8 cellular contexts compared by ENCODE assay signal in genomic region chr3:112560330-112560729, GRCh38. TPM values are rescaled to one million over a fixed set of nuclear protein-coding genes. Genes with fewer than 3 reads are reported as not detected.
DNase-seq lines count a peak whose midpoint lies in the region; ATAC-seq and TF ChIP-seq lines count a peak whose summit lies in the region.

No MANE protein-coding gene starts in this region.

- H3K27ac ChIP-seq in KOPT-K1 (ENCODE audit: low read depth, low read length, poor library complexity, severe bottlenecking): peak overlapping the region; percentile 86

- no peaks in the 10 kb centered on the region for H3K27me3 Mint-ChIP-seq in naive B cell

- peaks cover 42 to 63% (median 59%) of the 10 kb centered on the region in 3 donors for H3K4me1 Mint-ChIP-seq in naive B cell

- peaks cover 20% of the 10 kb centered on the region for H3K36me3 ChIP-seq in KOPT-K1 (ENCODE audit: insufficient read depth, low read length)

- DNase-seq in AG10803 (ENCODE audit: low read depth) (no peak), choroid plexus epithelial cell (ENCODE audit: low read depth) (peak; percentile 43), naive B cell (no peak)

- H3K4me3 Mint-ChIP-seq in naive B cell: peak overlapping the region; percentile 92 to 100 (median 99)

- TF ChIP-seq CTCF in AG10803 (conservative IDR thresholded peaks at IDR 0.05; ENCODE audit: low read length) (no peak), choroid plexus epithelial cell (conservative IDR thresholded peaks at IDR 0.05; ENCODE audit: low read depth, low read length) (no peak)

- H3K9me3 Mint-ChIP-seq in naive B cell: no peaks in the 10 kb centered on the region

- H3K4me3 ChIP-seq in AG10803 (ENCODE audit: low read length) (peak overlapping the region; percentile 80), choroid plexus epithelial cell (ENCODE audit: low read depth, low read length) (peak overlapping the region; percentile 100)

- no peak for ATAC-seq in naive B cell (ENCODE audit: low read depth in 2 of 2)
- no peak for ATAC-seq in HG02798 (IDR thresholded peaks at IDR 0.05; ENCODE audit: poor library complexity, unreplicated experiment)
- ATAC-seq in GM18511 (IDR thresholded peaks at IDR 0.05; ENCODE audit: unreplicated experiment): no peak
- ATAC-seq in HG02588 (IDR thresholded peaks at IDR 0.05; ENCODE audit: unreplicated experiment): no peak
- no peak for ATAC-seq in HG02623 (IDR thresholded peaks at IDR 0.05; ENCODE audit: unreplicated experiment)

- peaks cover 0 to 7% of the 10 kb centered on the region in 2 donors for H3K36me3 Mint-ChIP-seq in naive B cell

- no peaks in the 10 kb centered on the region for H3K9me3 ChIP-seq in KOPT-K1 (ENCODE audit: insufficient read depth, low read length, poor library complexity, severe bottlenecking)

- peak overlapping the region in 4 of 6 donors; percentile 36 to 98 (median 84) for H3K27ac Mint-ChIP-seq in naive B cell

RNA-seq across cellular contexts. Expression of gene ATG3, which starts 1.4 kb away (rescaled TPM):
- 100 to 1,000 TPM in 2 of 6 donors, 10 to 100 TPM in 4; 64.0 to 104 (median 93.6) TPM for polyA plus RNA-seq in naive B cell (ENCODE audit: low read depth in 6 of 6)

RNA-seq across cellular contexts. Expression of gene SLC35A5, which starts 1.5 kb away (rescaled TPM):
- polyA plus RNA-seq in naive B cell (ENCODE audit: low read depth in 6 of 6): 10 to 100 TPM; 21.2 to 32.2 (median 25.9) TPM
